In the genomic region with DNA sequence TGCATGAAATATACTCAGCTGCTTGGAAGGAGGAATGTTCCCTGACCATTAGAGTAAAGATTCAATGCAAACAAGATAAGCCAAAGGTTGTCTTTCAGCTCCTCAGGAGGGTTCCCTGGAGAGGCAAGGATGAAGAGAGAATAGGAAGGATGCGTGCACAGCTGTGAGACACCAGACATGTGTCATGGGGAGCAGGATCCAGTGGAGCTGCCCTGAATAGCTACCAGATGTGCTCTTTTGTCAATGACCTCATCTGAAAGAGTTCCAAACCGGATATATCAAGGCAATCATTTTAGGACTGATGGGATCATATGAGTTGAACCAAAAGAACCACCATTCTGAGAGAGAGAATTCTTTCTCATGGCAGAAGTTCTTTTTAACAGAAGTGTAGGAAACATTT, we compare ENCODE assay signal across 17 cellular contexts.
DNase-seq lines count a peak whose midpoint lies in the region; ATAC-seq and TF ChIP-seq lines count a peak whose summit lies in the region.
"Had no signal": no experiment of that assay in that cellular context is flagged by ENCODE, and none has a peak within 500 bp of the region (broad histone marks: within the 10 kb centered on the region; RNA-seq: fewer than 3 reads in every experiment).

No MANE protein-coding gene starts in this region.

- ATAC-seq in sciatic nerve, result peak; percentile 72
- no peak for ATAC-seq in CD4-positive, alpha-beta T cell (ENCODE audit: poor library complexity)
- ATAC-seq: HepG2; left colon; stimulated activated naive CD8-positive, alpha-beta T cell treated with anti-CD3 and anti-CD28 coated beads, Interleukin-15, amount 100 ng/mL, for 72 hours had no signal

- H3K27ac Mint-ChIP-seq in CD4-positive, alpha-beta T cell, result no peak overlapping the region
- H3K27ac Mint-ChIP-seq: activated naive CD8-positive, alpha-beta T cell treated with anti-CD3 and anti-CD28 coated beads, Interleukin-2, amount 10 ng/mL, durations not matched to agents 7 days and 5 days; stimulated activated naive CD8-positive, alpha-beta T cell treated with anti-CD3 and anti-CD28 coated beads, Interleukin-15, amount 100 ng/mL, for 72 hours had no signal

- no peak for TF ChIP-seq CTCF in CD4-positive, alpha-beta T cell (IDR thresholded peaks at IDR 0.05)

- no peak overlapping the region for H3K27ac ChIP-seq in CD4-positive, alpha-beta T cell (ENCODE audit: low read depth, low read length)
- H3K27ac ChIP-seq: parathyroid adenoma had no signal

- peaks cover 28% of the 10 kb centered on the region for H3K27me3 Mint-ChIP-seq in CD4-positive, alpha-beta T cell

- H3K4me1 Mint-ChIP-seq in CD4-positive, alpha-beta T cell (ENCODE audit: low read depth), result no peaks in the 10 kb centered on the region
- H3K4me1 Mint-ChIP-seq: activated naive CD8-positive, alpha-beta T cell treated with anti-CD3 and anti-CD28 coated beads, Interleukin-2, amount 10 ng/mL, durations not matched to agents 7 days and 5 days; stimulated activated naive CD8-positive, alpha-beta T cell treated with anti-CD3 and anti-CD28 coated beads, Interleukin-15, amount 100 ng/mL, for 72 hours had no signal

- POLR2A ChIA-PET in CD4-positive, alpha-beta T cell (lab: Charles Lee), result no interaction called here

- H3K9me3 Mint-ChIP-seq in CD4-positive, alpha-beta T cell, result no peaks in the 10 kb centered on the region
- H3K9me3 Mint-ChIP-seq: activated naive CD8-positive, alpha-beta T cell treated with anti-CD3 and anti-CD28 coated beads, Interleukin-2, amount 10 ng/mL, durations not matched to agents 7 days and 5 days; stimulated activated naive CD8-positive, alpha-beta T cell treated with anti-CD3 and anti-CD28 coated beads, Interleukin-15, amount 100 ng/mL, for 72 hours had no signal

- CTCF ChIA-PET in CD4-positive, alpha-beta T cell (lab: Charles Lee), result no interaction called here

- intact Hi-C loops in sciatic nerve (cut with DNase I), result no loop called here
- intact Hi-C loops in CD4-positive, alpha-beta T cell (cut with DNase I, micrococcal nuclease), result no loop called here

- DNase-seq in Daoy (ENCODE audit: low read depth) (peak; percentile 55), HT1080 (ENCODE audit: low read depth) (peak; percentile 56), fibroblast of gingiva (ENCODE audit: low read depth) (peak; percentile 51), sciatic nerve (ENCODE audit: low spot score) (no peak), T-helper 2 cell (no peak), SKM-1 treated with dmso at 0.1 percent for 144 hours (lab: John Stamatoyannopoulos, UW; ENCODE audit: unreplicated experiment) (no peak)
- DNase-seq in CD4-positive, alpha-beta T cell, result no peak
- DNase-seq: activated naive CD8-positive, alpha-beta T cell treated with anti-CD3 and anti-CD28 coated beads, Interleukin-2, amount 10 ng/mL, durations not matched to agents 7 days and 5 days; activated T-cell treated with anti-CD3 and anti-CD28 coated beads, Interleukin-2, amount 50 U/mL, for 1 hour; cerebellar nuclear complex; hypothalamus; left colon; NCI-H2171; SIG-M5; stimulated activated naive CD8-positive, alpha-beta T cell treated with anti-CD3 and anti-CD28 coated beads, Interleukin-15, amount 100 ng/mL, for 72 hours had no signal

- no peaks in the 10 kb centered on the region for H3K9me3 ChIP-seq in CD4-positive, alpha-beta T cell (ENCODE audit: control insufficient read depth, low read length)

- H3K36me3 Mint-ChIP-seq in CD4-positive, alpha-beta T cell (ENCODE audit: low read depth), result no peaks in the 10 kb centered on the region
- H3K36me3 Mint-ChIP-seq: activated naive CD8-positive, alpha-beta T cell treated with anti-CD3 and anti-CD28 coated beads, Interleukin-2, amount 10 ng/mL, durations not matched to agents 7 days and 5 days had no signal

- H3K4me3 Mint-ChIP-seq in CD4-positive, alpha-beta T cell, result no peak overlapping the region
- H3K4me3 Mint-ChIP-seq: activated naive CD8-positive, alpha-beta T cell treated with anti-CD3 and anti-CD28 coated beads, Interleukin-2, amount 10 ng/mL, durations not matched to agents 7 days and 5 days; stimulated activated naive CD8-positive, alpha-beta T cell treated with anti-CD3 and anti-CD28 coated beads, Interleukin-15, amount 100 ng/mL, for 72 hours had no signal

- H3K27me3 ChIP-seq in CD4-positive, alpha-beta T cell (ENCODE audit: control insufficient read depth, insufficient read depth, low read length), result peaks cover 4% of the 10 kb centered on the region

Comparison
In these comparisons a context has a peak if more than half of its experiments do, and no peak if none do; other contexts are left out.
1. DNase-seq: peak in Daoy (single experiment), HT1080 (single experiment) and fibroblast of gingiva (single experiment); none in sciatic nerve (single experiment), CD4-positive, alpha-beta T cell (0 of 10), T-helper 2 cell (0 of 5) and SKM-1 treated with dmso at 0.1 percent for 144 hours (single experiment).